In genomic region chr18:62060820-62061219, GRCh38 we compare ENCODE assay signal across 26 cellular contexts.
"Had no signal": no experiment of that assay in that cellular context is flagged by ENCODE, and none has a peak within 500 bp of the region (broad histone marks: within the 10 kb centered on the region; RNA-seq: fewer than 3 reads in every experiment).

No MANE protein-coding gene starts in this region.

- H3K4me3 ChIP-seq: esophagus muscularis mucosa, skin epidermis, suprapubic skin, tibial artery had no signal

- ATAC-seq: left cardiac atrium; natural killer cell treated with Interleukin-12 subunit alpha and Interleukin-12 subunit beta and Interleukin-15 and Interleukin-18, amount 100 ng/mL, for 72 hours; sciatic nerve; stimulated activated memory B cell treated with anti-CD40 and anti-IgM and Interleukin-4, amounts not matched to agents 10 μg/mL and 1 μg/mL and 100 μg/mL, for 72 hours; WTC11 had no signal

- DNase-seq: activated CD4-positive, alpha-beta memory T cell treated with anti-CD3 and anti-CD28 coated beads, Interleukin-2, amount 10 ng/mL, durations not matched to agents 7 days and 5 days; activated CD4-positive, alpha-beta T cell treated with anti-CD3 and anti-CD28 coated beads for 1 hour; activated CD4-positive, alpha-beta T cell treated with anti-CD3 and anti-CD28 coated beads, Interleukin-2, amount 10 ng/mL, durations not matched to agents 7 days and 5 days; activated CD8-positive, alpha-beta memory T cell treated with anti-CD3 and anti-CD28 coated beads, Interleukin-2, amount 50 U/mL, for 48 hours; activated gamma-delta T cell; activated naive CD4-positive, alpha-beta T cell treated with anti-CD3 and anti-CD28 coated beads, Interleukin-2, amount 50 U/mL, for 16 hours; activated T-cell treated with anti-CD3 and anti-CD28 coated beads, Interleukin-2, amount 50 U/mL, for 24 hours; amniotic stem cell; brain microvascular endothelial cell; foreskin melanocyte; glutamatergic neuron; left cardiac atrium; midbrain; stimulated activated CD4-positive, alpha-beta T cell treated with anti-CD3 and anti-CD28 coated beads, Interleukin-1b, Interleukin-23, amount 100 ng/mL, for 48 hours; stimulated activated CD4-positive, alpha-beta T cell treated with anti-CD3 and anti-CD28 coated beads, Interleukin-4, amount 100 ng/mL, for 4 hours; stimulated activated CD8-positive, alpha-beta memory T cell treated with anti-CD3 and anti-CD28 coated beads, Interleukin-4, amount 100 ng/mL, for 48 hours; T-helper 2 cell; tibial artery had no signal

- FAIRE-seq: keratinocyte had no signal

- H3K36me3 ChIP-seq: brain microvascular endothelial cell had no signal

- H3K27ac ChIP-seq: brain microvascular endothelial cell, esophagus muscularis mucosa, skin epidermis, suprapubic skin, tibial artery had no signal

- H3K4me1 ChIP-seq: esophagus muscularis mucosa, suprapubic skin, tibial artery had no signal

- H3K27me3 ChIP-seq: brain microvascular endothelial cell, esophagus muscularis mucosa, suprapubic skin, tibial artery had no signal

- H3K9me3 ChIP-seq: esophagus muscularis mucosa, suprapubic skin, tibial artery had no signal
